In genomic region chr11:57566564-57567209, GRCh38 we compare ENCODE assay signal across 1 cellular context.
TF ChIP-seq lines count a peak whose summit lies in the region.

No MANE protein-coding gene starts in this region.

TF ChIP-seq in HepG2, 621 proteins besides CTCF, POLR2A, EP300 and RAD21:
- TF ChIP-seq IRF9 (CRISPR knock-in tag; IDR thresholded peaks at IDR 0.05; ENCODE audit: borderline replicate concordance), result no peak
- 0 out of 2 replicates have a peak, but pooled peaks have one; percentile 56 for TF ChIP-seq ZSCAN31 (CRISPR knock-in tag; IDR thresholded peaks at IDR 0.05; ENCODE audit: low read depth)
- TF ChIP-seq RBM22 (optimal IDR thresholded peaks at IDR 0.05; ENCODE audit: low read length), result no peak
- TF ChIP-seq ARID2 (CRISPR knock-in tag; IDR thresholded peaks at IDR 0.05; ENCODE audit: borderline replicate concordance), result no peak
- TF ChIP-seq TAF1 (CRISPR knock-in tag; IDR thresholded peaks at IDR 0.05), result 0 out of 2 replicates have a peak, but pooled peaks have one; percentile 13
- TF ChIP-seq ZNF75D (CRISPR knock-in tag; IDR thresholded peaks at IDR 0.05; ENCODE audit: borderline replicate concordance), result no peak
- no peak for TF ChIP-seq ZNF589 (CRISPR knock-in tag; conservative IDR thresholded peaks at IDR 0.05)
